Comparison of ENCODE assay signal across 10 cellular contexts in the genomic region with DNA sequence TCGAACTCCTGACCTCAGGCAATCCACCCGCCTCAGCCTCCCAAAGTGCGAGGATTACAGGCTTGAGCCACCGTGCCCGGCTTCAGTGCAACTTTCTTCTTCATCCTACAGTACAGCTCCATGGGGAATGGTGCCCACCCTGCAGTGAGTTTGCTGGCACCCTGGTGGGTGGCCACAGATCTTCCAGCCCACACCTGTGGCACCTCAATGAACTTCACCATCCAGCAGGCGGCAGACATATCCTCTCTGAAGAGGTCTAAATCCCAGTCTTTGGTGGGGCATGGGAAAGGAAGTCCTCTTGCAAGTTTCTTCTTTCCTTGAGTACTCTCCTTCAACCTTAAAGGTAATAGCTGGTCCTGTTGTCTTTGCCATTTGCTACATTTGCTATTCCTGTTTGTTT. TPM values are rescaled to one million over a fixed set of nuclear protein-coding genes. Genes with fewer than 3 reads are reported as not detected.
DNase-seq lines count a peak whose midpoint lies in the region; ATAC-seq and TF ChIP-seq lines count a peak whose summit lies in the region.
"Had no signal": no experiment of that assay in that cellular context is flagged by ENCODE, and none has a peak within 500 bp of the region (broad histone marks: within the 10 kb centered on the region; RNA-seq: fewer than 3 reads in every experiment).

No MANE protein-coding gene starts in this region.

- no peak for ATAC-seq in naive thymus-derived CD8-positive, alpha-beta T cell
- ATAC-seq in HG03469 (IDR thresholded peaks at IDR 0.05; ENCODE audit: unreplicated experiment) = no peak

- DNase-seq in GM06990 (ENCODE audit: extremely low read depth, insufficient read length) (peak; percentile 32), NCI-H526 treated with DMSO at 0.1 percent for 48 hours (lab: John Stamatoyannopoulos, UW) (no peak), MV-4-11 (lab: John Stamatoyannopoulos, UW) (no peak)
- DNase-seq in activated naive CD8-positive, alpha-beta T cell treated with anti-CD3 and anti-CD28 coated beads for 36 hours = no peak
- no peak for DNase-seq in naive thymus-derived CD8-positive, alpha-beta T cell

- no peak overlapping the region for H3K27ac Mint-ChIP-seq in activated naive CD8-positive, alpha-beta T cell treated with anti-CD3 and anti-CD28 coated beads for 36 hours
- H3K27ac Mint-ChIP-seq in naive thymus-derived CD8-positive, alpha-beta T cell = peak overlapping the region in 1 of 10 donors; percentile 52

- peak; percentile 16 for TF ChIP-seq CTCF in GM06990 (IDR thresholded peaks at IDR 0.05; ENCODE audit: insufficient read depth, low read length, poor library complexity, severe bottlenecking)

- peaks cover 12% of the 10 kb centered on the region for H3K27me3 Mint-ChIP-seq in activated naive CD8-positive, alpha-beta T cell treated with anti-CD3 and anti-CD28 coated beads for 36 hours
- peaks cover 2 to 7% (median 4%) of the 10 kb centered on the region in 5 donors for H3K27me3 Mint-ChIP-seq in naive thymus-derived CD8-positive, alpha-beta T cell

- H3K27ac ChIP-seq in HUES6 (ENCODE audit: low read depth, low read length) = no peak overlapping the region
- H3K27ac ChIP-seq: heart right ventricle had no signal

- H3K9me3 Mint-ChIP-seq in activated naive CD8-positive, alpha-beta T cell treated with anti-CD3 and anti-CD28 coated beads for 36 hours = no peaks in the 10 kb centered on the region
- H3K9me3 Mint-ChIP-seq in naive thymus-derived CD8-positive, alpha-beta T cell = no peaks in the 10 kb centered on the region
- H3K9me3 Mint-ChIP-seq: neural crest cell had no signal

- no peaks in the 10 kb centered on the region for H3K36me3 Mint-ChIP-seq in activated naive CD8-positive, alpha-beta T cell treated with anti-CD3 and anti-CD28 coated beads for 36 hours
- H3K36me3 Mint-ChIP-seq in naive thymus-derived CD8-positive, alpha-beta T cell = no peaks in the 10 kb centered on the region

- H3K4me3 ChIP-seq in GM06990 (replicated peaks; ENCODE audit: low read depth, low read length) = no peak overlapping the region; the same call in 1 of the 2 replicates
- H3K4me3 ChIP-seq in HUES6 (ENCODE audit: low read depth, low read length) = peak overlapping the region; percentile 51

- H3K4me3 Mint-ChIP-seq in activated naive CD8-positive, alpha-beta T cell treated with anti-CD3 and anti-CD28 coated beads for 36 hours = peak overlapping the region; percentile 53
- H3K4me3 Mint-ChIP-seq in naive thymus-derived CD8-positive, alpha-beta T cell = peak overlapping the region; percentile 50 to 82 (median 66)

- POLR2A ChIA-PET in naive thymus-derived CD8-positive, alpha-beta T cell (lab: Charles Lee) = interaction anchor here (1.2 kb wide), 1 partner anchor 128 kb away, joined by 9 read pairs; no protein-coding TSS in a partner anchor

- H3K36me3 ChIP-seq in GM06990 (ENCODE audit: control insufficient read depth, insufficient read depth, low read length) (no peaks in the 10 kb centered on the region), HUES6 (ENCODE audit: control insufficient read depth, insufficient read depth, low read length) (no peaks in the 10 kb centered on the region)
- H3K36me3 ChIP-seq: heart right ventricle had no signal

- H3K9ac ChIP-seq in HUES6 (ENCODE audit: low read length) = no peak overlapping the region

- no peaks in the 10 kb centered on the region for H3K27me3 ChIP-seq in GM06990 (replicated peaks; ENCODE audit: control insufficient read depth, insufficient read depth, low read length)
- H3K27me3 ChIP-seq in HUES6 (ENCODE audit: control insufficient read depth, insufficient read depth, low read length) = no peaks in the 10 kb centered on the region
- H3K27me3 ChIP-seq: heart right ventricle had no signal

- H3K4me1 Mint-ChIP-seq in activated naive CD8-positive, alpha-beta T cell treated with anti-CD3 and anti-CD28 coated beads for 36 hours = peaks cover 5% of the 10 kb centered on the region
- peaks cover 1 to 6% (median 4%) of the 10 kb centered on the region in 4 donors for H3K4me1 Mint-ChIP-seq in naive thymus-derived CD8-positive, alpha-beta T cell

- H3K9me3 ChIP-seq in HUES6 (ENCODE audit: control insufficient read depth, insufficient read depth, low read depth, low read length) = no peaks in the 10 kb centered on the region
- H3K9me3 ChIP-seq: heart right ventricle had no signal

- no peaks in the 10 kb centered on the region for H3K4me1 ChIP-seq in HUES6 (ENCODE audit: control insufficient read depth, insufficient read depth, low read length)

RNA-seq across cellular contexts. Expression of a gene that starts 18.1 kb away (rescaled TPM):
- total RNA-seq in activated naive CD8-positive, alpha-beta T cell treated with anti-CD3 and anti-CD28 coated beads for 36 hours = under 1 TPM; 0.21 to 0.24 TPM
- total RNA-seq in naive thymus-derived CD8-positive, alpha-beta T cell = not detected
- polyA plus RNA-seq in naive thymus-derived CD8-positive, alpha-beta T cell = not detected

RNA-seq across cellular contexts. Expression of a gene that starts 56.3 kb away (rescaled TPM):
- not detected for total RNA-seq in activated naive CD8-positive, alpha-beta T cell treated with anti-CD3 and anti-CD28 coated beads for 36 hours
- not detected for total RNA-seq in naive thymus-derived CD8-positive, alpha-beta T cell
- not detected for polyA plus RNA-seq in naive thymus-derived CD8-positive, alpha-beta T cell
- total RNA-seq: NCI-H460 had no signal
